1 cellular context compared by ENCODE assay signal in the genomic region with DNA sequence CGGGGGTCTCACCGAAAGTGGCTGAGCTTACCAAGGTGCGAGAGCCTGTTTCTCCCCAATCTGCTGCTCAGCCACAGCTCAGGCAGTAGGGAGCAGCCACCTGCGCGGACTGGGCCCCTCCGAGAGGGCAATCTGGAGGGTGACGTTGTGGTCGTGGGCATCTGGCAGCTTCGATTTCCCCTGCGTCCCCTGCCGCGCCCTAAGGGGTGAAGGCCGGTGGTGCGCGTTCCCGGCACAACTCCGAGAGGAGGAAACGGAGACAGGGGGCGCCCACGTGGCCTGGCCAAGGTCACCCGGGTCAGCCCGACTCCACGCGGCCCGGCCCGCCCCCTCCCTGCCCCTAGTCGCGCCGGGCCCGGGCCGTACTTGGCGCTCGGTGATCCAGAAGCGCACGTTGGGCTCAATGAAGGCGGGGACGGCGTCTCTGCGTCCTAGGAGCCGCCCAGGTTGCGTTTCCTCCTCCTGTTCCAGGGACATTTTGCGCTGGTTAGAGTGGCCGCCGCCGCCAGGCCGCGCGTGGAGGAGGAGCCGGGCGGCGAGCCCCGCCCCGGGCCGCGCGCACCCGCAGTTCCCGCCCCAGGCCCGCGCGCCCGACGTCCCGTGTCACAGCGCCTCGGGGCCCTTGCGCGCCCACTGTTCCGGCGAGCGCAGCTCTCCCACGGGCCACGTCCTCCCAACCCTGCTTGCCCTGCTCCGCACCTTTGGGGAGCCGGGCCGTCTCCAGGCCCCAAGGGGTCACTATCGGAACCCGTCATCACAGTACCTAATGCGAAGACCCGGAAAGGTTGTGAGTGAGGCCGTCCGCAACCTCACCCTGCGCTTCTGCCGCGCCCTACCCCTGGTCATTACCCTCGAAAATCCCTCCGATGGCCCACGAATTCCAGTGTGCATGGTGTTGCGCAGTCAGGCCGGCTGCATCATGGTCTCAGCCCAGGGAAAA.
TF ChIP-seq lines count a peak whose summit lies in the region.

A gene with protein sequence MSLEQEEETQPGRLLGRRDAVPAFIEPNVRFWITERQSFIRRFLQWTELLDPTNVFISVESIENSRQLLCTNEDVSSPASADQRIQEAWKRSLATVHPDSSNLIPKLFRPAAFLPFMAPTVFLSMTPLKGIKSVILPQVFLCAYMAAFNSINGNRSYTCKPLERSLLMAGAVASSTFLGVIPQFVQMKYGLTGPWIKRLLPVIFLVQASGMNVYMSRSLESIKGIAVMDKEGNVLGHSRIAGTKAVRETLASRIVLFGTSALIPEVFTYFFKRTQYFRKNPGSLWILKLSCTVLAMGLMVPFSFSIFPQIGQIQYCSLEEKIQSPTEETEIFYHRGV (minus strand): TSS at position 544 of the 940 bp plus-strand sequence. CDS start 67 bp downstream, at position 477.

TF ChIP-seq in K562, 482 proteins besides CTCF, POLR2A, EP300 and RAD21 (continued from another document and continues in another):
- TF ChIP-seq, protein P1, sequence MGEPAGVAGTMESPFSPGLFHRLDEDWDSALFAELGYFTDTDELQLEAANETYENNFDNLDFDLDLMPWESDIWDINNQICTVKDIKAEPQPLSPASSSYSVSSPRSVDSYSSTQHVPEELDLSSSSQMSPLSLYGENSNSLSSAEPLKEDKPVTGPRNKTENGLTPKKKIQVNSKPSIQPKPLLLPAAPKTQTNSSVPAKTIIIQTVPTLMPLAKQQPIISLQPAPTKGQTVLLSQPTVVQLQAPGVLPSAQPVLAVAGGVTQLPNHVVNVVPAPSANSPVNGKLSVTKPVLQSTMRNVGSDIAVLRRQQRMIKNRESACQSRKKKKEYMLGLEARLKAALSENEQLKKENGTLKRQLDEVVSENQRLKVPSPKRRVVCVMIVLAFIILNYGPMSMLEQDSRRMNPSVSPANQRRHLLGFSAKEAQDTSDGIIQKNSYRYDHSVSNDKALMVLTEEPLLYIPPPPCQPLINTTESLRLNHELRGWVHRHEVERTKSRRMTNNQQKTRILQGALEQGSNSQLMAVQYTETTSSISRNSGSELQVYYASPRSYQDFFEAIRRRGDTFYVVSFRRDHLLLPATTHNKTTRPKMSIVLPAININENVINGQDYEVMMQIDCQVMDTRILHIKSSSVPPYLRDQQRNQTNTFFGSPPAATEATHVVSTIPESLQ (CRISPR knock-in tag; IDR thresholded peaks at IDR 0.05), result no peak
- TF ChIP-seq ZNF644 (tag; IDR thresholded peaks at IDR 0.05; ENCODE audit: low read depth) (no peak), ZFX (CRISPR knock-in tag; IDR thresholded peaks at IDR 0.05) (peak; percentile 93), HDAC6 (IDR thresholded peaks at IDR 0.05; ENCODE audit: low read depth, low read length) (no peak), MTA3 (IDR thresholded peaks at IDR 0.05; ENCODE audit: borderline replicate concordance) (peak; percentile 22; the same call in 1 of the 2 replicates), SMAD1 (IDR thresholded peaks at IDR 0.05; ENCODE audit: low read depth, low read length, partially characterized antibody) (no peak), KAT2B (IDR thresholded peaks at IDR 0.05; ENCODE audit: low read depth, low read length) (no peak), NCOR1 (IDR thresholded peaks at IDR 0.05) (no peak), LEF1 (IDR thresholded peaks at IDR 0.05) (no peak), NUFIP1 (IDR thresholded peaks at IDR 0.05; ENCODE audit: partially characterized antibody) (no peak), NRF1 (conservative IDR thresholded peaks at IDR 0.05 in 1 of 2, IDR thresholded peaks at IDR 0.05 in 1 of 2) (peak; percentile 67 to 76; a peak in 3 of 4 replicates), TBL1XR1 (IDR thresholded peaks at IDR 0.05; ENCODE audit: low read length in 2 of 2) (no peak; a peak in 1 of 4 replicates), NFXL1 (CRISPR knock-in tag; IDR thresholded peaks at IDR 0.05) (no peak), STAG1 (CRISPR knock-in tag; IDR thresholded peaks at IDR 0.05; ENCODE audit: borderline replicate concordance) (no peak), CXXC5 (CRISPR knock-in tag; IDR thresholded peaks at IDR 0.05) (peak; percentile 83), RBBP5 (IDR thresholded peaks at IDR 0.05; ENCODE audit: borderline replicate concordance, insufficient read depth, low read length, poor library complexity, severe bottlenecking) (peak; percentile 70), NFRKB (IDR thresholded peaks at IDR 0.05; ENCODE audit: low read depth) (no peak; the same call in 1 of the 2 replicates), CTBP1 (IDR thresholded peaks at IDR 0.05; ENCODE audit: borderline replicate concordance) (peak; percentile 50; the same call in 1 of the 2 replicates), HOXB6 (CRISPR knock-in tag; IDR thresholded peaks at IDR 0.05; ENCODE audit: borderline replicate concordance) (no peak), ZNF785 (CRISPR knock-in tag; IDR thresholded peaks at IDR 0.05) (no peak), ETV5 (CRISPR knock-in tag; IDR thresholded peaks at IDR 0.05; ENCODE audit: low read depth) (no peak), TEAD4 (IDR thresholded peaks at IDR 0.05; ENCODE audit: low read length) (no peak), TEAD4 (CRISPR knock-in tag; IDR thresholded peaks at IDR 0.05; ENCODE audit: borderline replicate concordance) (no peak), ZSCAN29 (IDR thresholded peaks at IDR 0.05) (no peak), ARHGAP35 (IDR thresholded peaks at IDR 0.05; ENCODE audit: partially characterized antibody) (no peak), TAF1 (IDR thresholded peaks at IDR 0.05; ENCODE audit: control insufficient read depth, extremely low read depth, insufficient read depth, low read length, severe bottlenecking) (peak; percentile 39), NR4A1 (CRISPR knock-in tag; IDR thresholded peaks at IDR 0.05) (no peak), NR4A1 (tag; IDR thresholded peaks at IDR 0.05) (no peak), MTF1 (CRISPR knock-in tag; IDR thresholded peaks at IDR 0.05; ENCODE audit: borderline replicate concordance) (no peak), SP1 (CRISPR knock-in tag; IDR thresholded peaks at IDR 0.05) (peak; percentile 68), ZNF589 (CRISPR knock-in tag; IDR thresholded peaks at IDR 0.05; ENCODE audit: low read depth) (no peak), HMGN3 (IDR thresholded peaks at IDR 0.05; ENCODE audit: borderline replicate concordance, extremely low read depth, insufficient read length, low read depth, low read length) (peak; percentile 66), ESRRA (IDR thresholded peaks at IDR 0.05; ENCODE audit: borderline replicate concordance, low read depth) (peak; percentile 100)
- TF ChIP-seq, protein P2, sequence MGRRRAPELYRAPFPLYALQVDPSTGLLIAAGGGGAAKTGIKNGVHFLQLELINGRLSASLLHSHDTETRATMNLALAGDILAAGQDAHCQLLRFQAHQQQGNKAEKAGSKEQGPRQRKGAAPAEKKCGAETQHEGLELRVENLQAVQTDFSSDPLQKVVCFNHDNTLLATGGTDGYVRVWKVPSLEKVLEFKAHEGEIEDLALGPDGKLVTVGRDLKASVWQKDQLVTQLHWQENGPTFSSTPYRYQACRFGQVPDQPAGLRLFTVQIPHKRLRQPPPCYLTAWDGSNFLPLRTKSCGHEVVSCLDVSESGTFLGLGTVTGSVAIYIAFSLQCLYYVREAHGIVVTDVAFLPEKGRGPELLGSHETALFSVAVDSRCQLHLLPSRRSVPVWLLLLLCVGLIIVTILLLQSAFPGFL (CRISPR knock-in tag; IDR thresholded peaks at IDR 0.05), result no peak
- TF ChIP-seq, protein P3, sequence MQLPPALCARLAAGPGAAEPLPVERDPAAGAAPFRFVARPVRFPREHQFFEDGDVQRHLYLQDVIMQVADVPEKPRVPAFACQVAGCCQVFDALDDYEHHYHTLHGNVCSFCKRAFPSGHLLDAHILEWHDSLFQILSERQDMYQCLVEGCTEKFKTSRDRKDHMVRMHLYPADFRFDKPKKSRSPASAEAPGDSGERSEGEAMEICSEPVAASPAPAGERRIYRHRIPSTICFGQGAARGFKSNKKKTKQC (CRISPR knock-in tag; IDR thresholded peaks at IDR 0.05), result no peak; the same call in none of the 2 replicates
- TF ChIP-seq, protein P4, sequence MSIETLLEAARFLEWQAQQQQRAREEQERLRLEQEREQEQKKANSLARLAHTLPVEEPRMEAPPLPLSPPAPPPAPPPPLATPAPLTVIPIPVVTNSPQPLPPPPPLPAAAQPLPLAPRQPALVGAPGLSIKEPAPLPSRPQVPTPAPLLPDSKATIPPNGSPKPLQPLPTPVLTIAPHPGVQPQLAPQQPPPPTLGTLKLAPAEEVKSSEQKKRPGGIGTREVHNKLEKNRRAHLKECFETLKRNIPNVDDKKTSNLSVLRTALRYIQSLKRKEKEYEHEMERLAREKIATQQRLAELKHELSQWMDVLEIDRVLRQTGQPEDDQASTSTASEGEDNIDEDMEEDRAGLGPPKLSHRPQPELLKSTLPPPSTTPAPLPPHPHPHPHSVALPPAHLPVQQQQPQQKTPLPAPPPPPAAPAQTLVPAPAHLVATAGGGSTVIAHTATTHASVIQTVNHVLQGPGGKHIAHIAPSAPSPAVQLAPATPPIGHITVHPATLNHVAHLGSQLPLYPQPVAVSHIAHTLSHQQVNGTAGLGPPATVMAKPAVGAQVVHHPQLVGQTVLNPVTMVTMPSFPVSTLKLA (conservative IDR thresholded peaks at IDR 0.05), result peak; percentile 97 to 98
- TF ChIP-seq, protein P5, sequence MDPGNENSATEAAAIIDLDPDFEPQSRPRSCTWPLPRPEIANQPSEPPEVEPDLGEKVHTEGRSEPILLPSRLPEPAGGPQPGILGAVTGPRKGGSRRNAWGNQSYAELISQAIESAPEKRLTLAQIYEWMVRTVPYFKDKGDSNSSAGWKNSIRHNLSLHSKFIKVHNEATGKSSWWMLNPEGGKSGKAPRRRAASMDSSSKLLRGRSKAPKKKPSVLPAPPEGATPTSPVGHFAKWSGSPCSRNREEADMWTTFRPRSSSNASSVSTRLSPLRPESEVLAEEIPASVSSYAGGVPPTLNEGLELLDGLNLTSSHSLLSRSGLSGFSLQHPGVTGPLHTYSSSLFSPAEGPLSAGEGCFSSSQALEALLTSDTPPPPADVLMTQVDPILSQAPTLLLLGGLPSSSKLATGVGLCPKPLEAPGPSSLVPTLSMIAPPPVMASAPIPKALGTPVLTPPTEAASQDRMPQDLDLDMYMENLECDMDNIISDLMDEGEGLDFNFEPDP (CRISPR knock-in tag; IDR thresholded peaks at IDR 0.05), result no peak
- TF ChIP-seq, protein P6, sequence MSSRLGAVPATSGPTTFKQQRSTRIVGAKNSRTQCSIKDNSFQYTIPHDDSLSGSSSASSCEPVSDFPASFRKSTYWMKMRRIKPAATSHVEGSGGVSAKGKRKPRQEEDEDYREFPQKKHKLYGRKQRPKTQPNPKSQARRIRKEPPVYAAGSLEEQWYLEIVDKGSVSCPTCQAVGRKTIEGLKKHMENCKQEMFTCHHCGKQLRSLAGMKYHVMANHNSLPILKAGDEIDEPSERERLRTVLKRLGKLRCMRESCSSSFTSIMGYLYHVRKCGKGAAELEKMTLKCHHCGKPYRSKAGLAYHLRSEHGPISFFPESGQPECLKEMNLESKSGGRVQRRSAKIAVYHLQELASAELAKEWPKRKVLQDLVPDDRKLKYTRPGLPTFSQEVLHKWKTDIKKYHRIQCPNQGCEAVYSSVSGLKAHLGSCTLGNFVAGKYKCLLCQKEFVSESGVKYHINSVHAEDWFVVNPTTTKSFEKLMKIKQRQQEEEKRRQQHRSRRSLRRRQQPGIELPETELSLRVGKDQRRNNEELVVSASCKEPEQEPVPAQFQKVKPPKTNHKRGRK (tag; IDR thresholded peaks at IDR 0.05), result no peak
- TF ChIP-seq, protein P7, sequence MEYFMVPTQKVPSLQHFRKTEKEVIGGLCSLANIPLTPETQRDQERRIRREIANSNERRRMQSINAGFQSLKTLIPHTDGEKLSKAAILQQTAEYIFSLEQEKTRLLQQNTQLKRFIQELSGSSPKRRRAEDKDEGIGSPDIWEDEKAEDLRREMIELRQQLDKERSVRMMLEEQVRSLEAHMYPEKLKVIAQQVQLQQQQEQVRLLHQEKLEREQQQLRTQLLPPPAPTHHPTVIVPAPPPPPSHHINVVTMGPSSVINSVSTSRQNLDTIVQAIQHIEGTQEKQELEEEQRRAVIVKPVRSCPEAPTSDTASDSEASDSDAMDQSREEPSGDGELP (CRISPR knock-in tag; IDR thresholded peaks at IDR 0.05; ENCODE audit: borderline replicate concordance), result 0 out of 2 replicates have a peak, but pooled peaks have one; percentile 56
- TF ChIP-seq, protein P8, sequence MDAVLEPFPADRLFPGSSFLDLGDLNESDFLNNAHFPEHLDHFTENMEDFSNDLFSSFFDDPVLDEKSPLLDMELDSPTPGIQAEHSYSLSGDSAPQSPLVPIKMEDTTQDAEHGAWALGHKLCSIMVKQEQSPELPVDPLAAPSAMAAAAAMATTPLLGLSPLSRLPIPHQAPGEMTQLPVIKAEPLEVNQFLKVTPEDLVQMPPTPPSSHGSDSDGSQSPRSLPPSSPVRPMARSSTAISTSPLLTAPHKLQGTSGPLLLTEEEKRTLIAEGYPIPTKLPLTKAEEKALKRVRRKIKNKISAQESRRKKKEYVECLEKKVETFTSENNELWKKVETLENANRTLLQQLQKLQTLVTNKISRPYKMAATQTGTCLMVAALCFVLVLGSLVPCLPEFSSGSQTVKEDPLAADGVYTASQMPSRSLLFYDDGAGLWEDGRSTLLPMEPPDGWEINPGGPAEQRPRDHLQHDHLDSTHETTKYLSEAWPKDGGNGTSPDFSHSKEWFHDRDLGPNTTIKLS (IDR thresholded peaks at IDR 0.05; ENCODE audit: borderline replicate concordance, low read depth), result peak; percentile 84; the same call in 1 of the 2 replicates
- TF ChIP-seq, protein P9, sequence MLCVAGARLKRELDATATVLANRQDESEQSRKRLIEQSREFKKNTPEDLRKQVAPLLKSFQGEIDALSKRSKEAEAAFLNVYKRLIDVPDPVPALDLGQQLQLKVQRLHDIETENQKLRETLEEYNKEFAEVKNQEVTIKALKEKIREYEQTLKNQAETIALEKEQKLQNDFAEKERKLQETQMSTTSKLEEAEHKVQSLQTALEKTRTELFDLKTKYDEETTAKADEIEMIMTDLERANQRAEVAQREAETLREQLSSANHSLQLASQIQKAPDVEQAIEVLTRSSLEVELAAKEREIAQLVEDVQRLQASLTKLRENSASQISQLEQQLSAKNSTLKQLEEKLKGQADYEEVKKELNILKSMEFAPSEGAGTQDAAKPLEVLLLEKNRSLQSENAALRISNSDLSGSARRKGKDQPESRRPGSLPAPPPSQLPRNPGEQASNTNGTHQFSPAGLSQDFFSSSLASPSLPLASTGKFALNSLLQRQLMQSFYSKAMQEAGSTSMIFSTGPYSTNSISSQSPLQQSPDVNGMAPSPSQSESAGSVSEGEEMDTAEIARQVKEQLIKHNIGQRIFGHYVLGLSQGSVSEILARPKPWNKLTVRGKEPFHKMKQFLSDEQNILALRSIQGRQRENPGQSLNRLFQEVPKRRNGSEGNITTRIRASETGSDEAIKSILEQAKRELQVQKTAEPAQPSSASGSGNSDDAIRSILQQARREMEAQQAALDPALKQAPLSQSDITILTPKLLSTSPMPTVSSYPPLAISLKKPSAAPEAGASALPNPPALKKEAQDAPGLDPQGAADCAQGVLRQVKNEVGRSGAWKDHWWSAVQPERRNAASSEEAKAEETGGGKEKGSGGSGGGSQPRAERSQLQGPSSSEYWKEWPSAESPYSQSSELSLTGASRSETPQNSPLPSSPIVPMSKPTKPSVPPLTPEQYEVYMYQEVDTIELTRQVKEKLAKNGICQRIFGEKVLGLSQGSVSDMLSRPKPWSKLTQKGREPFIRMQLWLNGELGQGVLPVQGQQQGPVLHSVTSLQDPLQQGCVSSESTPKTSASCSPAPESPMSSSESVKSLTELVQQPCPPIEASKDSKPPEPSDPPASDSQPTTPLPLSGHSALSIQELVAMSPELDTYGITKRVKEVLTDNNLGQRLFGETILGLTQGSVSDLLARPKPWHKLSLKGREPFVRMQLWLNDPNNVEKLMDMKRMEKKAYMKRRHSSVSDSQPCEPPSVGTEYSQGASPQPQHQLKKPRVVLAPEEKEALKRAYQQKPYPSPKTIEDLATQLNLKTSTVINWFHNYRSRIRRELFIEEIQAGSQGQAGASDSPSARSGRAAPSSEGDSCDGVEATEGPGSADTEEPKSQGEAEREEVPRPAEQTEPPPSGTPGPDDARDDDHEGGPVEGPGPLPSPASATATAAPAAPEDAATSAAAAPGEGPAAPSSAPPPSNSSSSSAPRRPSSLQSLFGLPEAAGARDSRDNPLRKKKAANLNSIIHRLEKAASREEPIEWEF (CRISPR knock-in tag; IDR thresholded peaks at IDR 0.05), result no peak
